ENCODE assay signal across 1 cellular context in genomic region chr11:71534711-71535608, GRCh38.
TF ChIP-seq lines count a peak whose summit lies in the region.

No MANE protein-coding gene starts in this region.

TF ChIP-seq in GM12878, 131 proteins besides CTCF, POLR2A, EP300 and RAD21:
- TF ChIP-seq SPI1 (IDR thresholded peaks at IDR 0.05; ENCODE audit: borderline replicate concordance, insufficient read depth, low read depth, low read length): peak; percentile 40; the same call in 1 of the 2 replicates
- TF ChIP-seq, protein P1, sequence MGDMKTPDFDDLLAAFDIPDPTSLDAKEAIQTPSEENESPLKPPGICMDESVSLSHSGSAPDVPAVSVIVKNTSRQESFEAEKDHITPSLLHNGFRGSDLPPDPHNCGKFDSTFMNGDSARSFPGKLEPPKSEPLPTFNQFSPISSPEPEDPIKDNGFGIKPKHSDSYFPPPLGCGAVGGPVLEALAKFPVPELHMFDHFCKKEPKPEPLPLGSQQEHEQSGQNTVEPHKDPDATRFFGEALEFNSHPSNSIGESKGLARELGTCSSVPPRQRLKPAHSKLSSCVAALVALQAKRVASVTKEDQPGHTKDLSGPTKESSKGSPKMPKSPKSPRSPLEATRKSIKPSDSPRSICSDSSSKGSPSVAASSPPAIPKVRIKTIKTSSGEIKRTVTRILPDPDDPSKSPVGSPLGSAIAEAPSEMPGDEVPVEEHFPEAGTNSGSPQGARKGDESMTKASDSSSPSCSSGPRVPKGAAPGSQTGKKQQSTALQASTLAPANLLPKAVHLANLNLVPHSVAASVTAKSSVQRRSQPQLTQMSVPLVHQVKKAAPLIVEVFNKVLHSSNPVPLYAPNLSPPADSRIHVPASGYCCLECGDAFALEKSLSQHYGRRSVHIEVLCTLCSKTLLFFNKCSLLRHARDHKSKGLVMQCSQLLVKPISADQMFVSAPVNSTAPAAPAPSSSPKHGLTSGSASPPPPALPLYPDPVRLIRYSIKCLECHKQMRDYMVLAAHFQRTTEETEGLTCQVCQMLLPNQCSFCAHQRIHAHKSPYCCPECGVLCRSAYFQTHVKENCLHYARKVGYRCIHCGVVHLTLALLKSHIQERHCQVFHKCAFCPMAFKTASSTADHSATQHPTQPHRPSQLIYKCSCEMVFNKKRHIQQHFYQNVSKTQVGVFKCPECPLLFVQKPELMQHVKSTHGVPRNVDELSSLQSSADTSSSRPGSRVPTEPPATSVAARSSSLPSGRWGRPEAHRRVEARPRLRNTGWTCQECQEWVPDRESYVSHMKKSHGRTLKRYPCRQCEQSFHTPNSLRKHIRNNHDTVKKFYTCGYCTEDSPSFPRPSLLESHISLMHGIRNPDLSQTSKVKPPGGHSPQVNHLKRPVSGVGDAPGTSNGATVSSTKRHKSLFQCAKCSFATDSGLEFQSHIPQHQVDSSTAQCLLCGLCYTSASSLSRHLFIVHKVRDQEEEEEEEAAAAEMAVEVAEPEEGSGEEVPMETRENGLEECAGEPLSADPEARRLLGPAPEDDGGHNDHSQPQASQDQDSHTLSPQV (IDR thresholded peaks at IDR 0.05): 0 out of 2 replicates have a peak, but pooled peaks have one; percentile 51
